Comparison of ENCODE assay signal across 10 cellular contexts in the genomic region with DNA sequence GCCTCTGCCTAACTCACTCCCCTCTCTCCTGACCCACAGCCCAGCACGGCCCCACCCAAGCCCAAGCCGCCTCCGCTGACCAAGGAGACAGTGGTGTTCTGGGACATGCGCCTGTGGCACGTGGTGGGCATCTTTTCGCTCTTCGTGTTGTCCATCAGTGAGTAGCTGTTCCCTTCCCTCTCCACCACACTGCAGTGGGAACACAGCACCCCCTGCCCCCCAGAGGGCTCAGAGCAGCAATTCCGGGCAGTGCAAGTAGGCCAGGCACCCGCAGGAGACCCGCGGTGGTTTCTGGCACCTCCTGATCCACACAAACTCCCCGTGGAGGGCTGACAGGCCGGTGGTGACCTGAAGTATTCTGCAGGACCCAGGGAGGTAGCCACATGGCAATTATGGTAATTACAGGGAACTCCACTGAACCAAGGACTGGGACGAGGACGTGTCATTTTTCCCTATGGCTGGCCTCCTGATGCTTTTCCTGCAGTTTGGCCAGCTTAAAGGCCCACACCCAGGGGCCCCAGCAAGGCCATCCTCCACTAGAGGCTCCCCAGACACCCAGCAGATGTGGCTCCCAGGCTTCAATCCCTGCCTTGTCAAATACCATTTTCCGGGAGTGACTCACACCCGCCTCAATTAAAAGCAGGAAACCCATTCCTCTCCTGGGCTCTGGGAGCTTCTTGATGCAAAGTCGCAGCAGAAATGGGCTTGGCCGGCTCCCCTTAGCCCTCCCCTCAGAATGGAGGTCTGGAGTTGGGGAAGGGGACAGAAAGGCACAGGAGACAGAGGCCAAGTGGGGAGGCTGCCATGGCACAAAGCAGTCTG. TPM values are rescaled to one million over a fixed set of nuclear protein-coding genes. Genes with fewer than 3 reads are reported as not detected.
DNase-seq lines count a peak whose midpoint lies in the region; ATAC-seq and TF ChIP-seq lines count a peak whose summit lies in the region.
"Had no signal": no experiment of that assay in that cellular context is flagged by ENCODE, and none has a peak within 500 bp of the region (broad histone marks: within the 10 kb centered on the region; RNA-seq: fewer than 3 reads in every experiment).

No MANE protein-coding gene starts in this region.

- no peaks in the 10 kb centered on the region for H3K27me3 ChIP-seq in HCT116 (ENCODE audit: insufficient read depth, low read length)
- H3K27me3 ChIP-seq in colonic mucosa: peaks cover 10% of the 10 kb centered on the region
- peaks cover 5% of the 10 kb centered on the region for H3K27me3 ChIP-seq in effector memory CD4-positive, alpha-beta T cell (replicated peaks; ENCODE audit: control insufficient read depth, insufficient read depth, low read length, poor library complexity, severe bottlenecking)

- H3K4me3 Mint-ChIP-seq in mesothelial cell of epicardium: no peak overlapping the region
- H3K4me3 Mint-ChIP-seq: activated naive CD8-positive, alpha-beta T cell had no signal

- H3K27ac ChIP-seq in HCT116 (ENCODE audit: low read depth, low read length) (no peak overlapping the region), colonic mucosa (no peak overlapping the region)
- no peak overlapping the region for H3K27ac ChIP-seq in effector memory CD4-positive, alpha-beta T cell (ENCODE audit: insufficient read depth, low read length, poor library complexity, severe bottlenecking)
- H3K27ac ChIP-seq: neutrophil had no signal

- H3K4me1 ChIP-seq in HCT116 (ENCODE audit: control insufficient read depth in 1 of 2, insufficient read depth in 2 of 2, low read length in 2 of 2) (peaks cover 7 to 15% of the 10 kb centered on the region in 2 experiments; a peak in 3 of 4 replicates), colonic mucosa (no peaks in the 10 kb centered on the region)
- H3K4me1 ChIP-seq in effector memory CD4-positive, alpha-beta T cell (ENCODE audit: control insufficient read depth, insufficient read depth, low read length, poor library complexity, severe bottlenecking): peaks cover 6% of the 10 kb centered on the region

- peak overlapping the region; percentile 47 for H3K27ac Mint-ChIP-seq in mesothelial cell of epicardium
- H3K27ac Mint-ChIP-seq: activated naive CD8-positive, alpha-beta T cell had no signal

- no peak overlapping the region for H2AFZ ChIP-seq in HCT116 (ENCODE audit: low read depth, low read length, poor library complexity, severe bottlenecking)

- CTCF ChIA-PET in HCT116 (lab: Charles Lee): interaction anchor here (1.0 to 1.3 kb wide), 5 partner anchors 9 to 204 kb away, joined by 3 to 7 read pairs (median 3); no protein-coding TSS in a partner anchor

- no peaks in the 10 kb centered on the region for H3K9me2 ChIP-seq in HCT116 (ENCODE audit: insufficient read depth)

- RAD21 ChIA-PET in HCT116 (lab: Charles Lee; ENCODE audit: low non-redundant PET in 1 of 2, low total read pairs in 2 of 2, uncharacterized antibody in 2 of 2, unreplicated experiment in 2 of 2): interaction anchor here in 1 of 2 experiments (0.8 kb wide), 1 partner anchor 204 kb away, joined by 3 read pairs; no protein-coding TSS in a partner anchor

- TF ChIP-seq POLR2A in HCT116 (IDR thresholded peaks at IDR 0.05; ENCODE audit: borderline replicate concordance, extremely low read depth, insufficient read depth, insufficient read length): no peak

- DNase-seq in COLO668 (lab: John Stamatoyannopoulos, UW; ENCODE audit: unreplicated experiment) (peak; percentile 12), HCT116 (ENCODE audit: low read depth, low spot score) (no peak), colonic mucosa (peak; percentile 51), mesothelial cell of epicardium (ENCODE audit: low spot score in 2 of 2, unreplicated experiment in 2 of 2) (no peak), OCI-M2 (lab: John Stamatoyannopoulos, UW; ENCODE audit: unreplicated experiment) (no peak)
- no peak for DNase-seq in effector memory CD4-positive, alpha-beta T cell
- no peak for DNase-seq in activated naive CD4-positive, alpha-beta T cell treated with Interleukin-2 at 50 U/mL for 16 hours

- H3K4me1 Mint-ChIP-seq in mesothelial cell of epicardium: peaks cover 16% of the 10 kb centered on the region

- peak; percentile 33; the same call in 1 of the 2 replicates for ATAC-seq in HCT116

- peaks cover 24% of the 10 kb centered on the region for H3K27me3 Mint-ChIP-seq in mesothelial cell of epicardium (ENCODE audit: low read depth)
- H3K27me3 Mint-ChIP-seq: activated naive CD8-positive, alpha-beta T cell had no signal

- H4K20me1 ChIP-seq in HCT116 (ENCODE audit: insufficient read depth): no peaks in the 10 kb centered on the region

- peak overlapping the region; percentile 23 for H3K4me2 ChIP-seq in HCT116 (ENCODE audit: low read length)

- BruUV-seq in HCT116 (replicated peaks; lab: Mats Ljungman, UMichigan): no TSS peak

- intact Hi-C loops in HCT116 (cut with micrococcal nuclease) (loop anchor here (1.0 to 10.0 kb wide), 6 partner anchors 189 to 1079 kb away; a partner anchor contains a TSS), colonic mucosa (cut with DNase I) (loop anchor here (2.0 to 10.0 kb wide), 3 partner anchors 189 to 619 kb away; no protein-coding TSS in a partner anchor)

- no peaks in the 10 kb centered on the region for H3K36me3 ChIP-seq in HCT116 (ENCODE audit: control insufficient read depth in 1 of 2, insufficient read depth in 2 of 2, low read length in 2 of 2)
- H3K36me3 ChIP-seq in colonic mucosa: no peaks in the 10 kb centered on the region
- no peaks in the 10 kb centered on the region for H3K36me3 ChIP-seq in effector memory CD4-positive, alpha-beta T cell (ENCODE audit: control insufficient read depth, insufficient read depth, low read length)
- H3K36me3 ChIP-seq: neutrophil had no signal

- no peak overlapping the region for H3K9ac ChIP-seq in HCT116 (ENCODE audit: low read length)
- no peak overlapping the region for H3K9ac ChIP-seq in colonic mucosa (ENCODE audit: low read depth in 2 of 2, low read length in 2 of 2)

- no peaks in the 10 kb centered on the region for H3K9me3 ChIP-seq in HCT116 (ENCODE audit: control insufficient read depth in 1 of 2, insufficient read depth in 1 of 2, low read depth in 1 of 2, low read length in 2 of 2)
- no peaks in the 10 kb centered on the region for H3K9me3 ChIP-seq in colonic mucosa
- H3K9me3 ChIP-seq in effector memory CD4-positive, alpha-beta T cell (ENCODE audit: control insufficient read depth, low read length): no peaks in the 10 kb centered on the region
- H3K9me3 ChIP-seq: neutrophil had no signal

- no peaks in the 10 kb centered on the region for H3K79me2 ChIP-seq in HCT116 (ENCODE audit: insufficient read depth, low read length)

- POLR2A ChIA-PET in HCT116 (lab: Charles Lee): no interaction called here

- TF ChIP-seq CTCF in HCT116 (IDR thresholded peaks at IDR 0.05 in 2 of 3, conservative IDR thresholded peaks at IDR 0.05 in 1 of 3; ENCODE audit: borderline replicate concordance in 1 of 3, insufficient read depth in 1 of 3, low read depth in 2 of 3, low read length in 2 of 3) (peak in 1 of 3 experiments; percentile 7; a peak in 1 of 6 replicates), colonic mucosa (IDR thresholded peaks at IDR 0.05) (no peak), mesothelial cell of epicardium (IDR thresholded peaks at IDR 0.05; ENCODE audit: unreplicated experiment) (no peak)

- H3K36me3 Mint-ChIP-seq in mesothelial cell of epicardium: no peaks in the 10 kb centered on the region
- H3K36me3 Mint-ChIP-seq: activated naive CD8-positive, alpha-beta T cell had no signal

- peak; percentile 42; the same call in 1 of the 2 replicates for TF ChIP-seq RAD21 in HCT116 (IDR thresholded peaks at IDR 0.05; ENCODE audit: low read depth)

- no peaks in the 10 kb centered on the region for H3K9me3 Mint-ChIP-seq in mesothelial cell of epicardium

- H3K4me3 ChIP-seq in HCT116 (replicated peaks in 1 of 2; ENCODE audit: low read depth in 1 of 2, low read length in 2 of 2): no peak overlapping the region
- no peak overlapping the region for H3K4me3 ChIP-seq in colonic mucosa
- no peak overlapping the region for H3K4me3 ChIP-seq in effector memory CD4-positive, alpha-beta T cell (ENCODE audit: insufficient read depth, low read depth, low read length, poor library complexity, severe bottlenecking)

TF ChIP-seq in HCT116, 20 proteins besides CTCF, POLR2A, EP300 and RAD21 (continues in another document):
- TF ChIP-seq EZH2 (IDR thresholded peaks at IDR 0.05) (no peak), JUND (IDR thresholded peaks at IDR 0.05) (no peak), CBX3 (IDR thresholded peaks at IDR 0.05; ENCODE audit: low read depth) (no peak), TCF7L2 (IDR thresholded peaks at IDR 0.05; ENCODE audit: borderline replicate concordance, extremely low read depth, insufficient read depth, insufficient read length) (no peak), ZNF274 (IDR thresholded peaks at IDR 0.05; ENCODE audit: low read depth, low read length) (no peak)
- TF ChIP-seq, protein P1, sequence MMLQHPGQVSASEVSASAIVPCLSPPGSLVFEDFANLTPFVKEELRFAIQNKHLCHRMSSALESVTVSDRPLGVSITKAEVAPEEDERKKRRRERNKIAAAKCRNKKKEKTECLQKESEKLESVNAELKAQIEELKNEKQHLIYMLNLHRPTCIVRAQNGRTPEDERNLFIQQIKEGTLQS (IDR thresholded peaks at IDR 0.05): no peak
- TF ChIP-seq, protein P2, sequence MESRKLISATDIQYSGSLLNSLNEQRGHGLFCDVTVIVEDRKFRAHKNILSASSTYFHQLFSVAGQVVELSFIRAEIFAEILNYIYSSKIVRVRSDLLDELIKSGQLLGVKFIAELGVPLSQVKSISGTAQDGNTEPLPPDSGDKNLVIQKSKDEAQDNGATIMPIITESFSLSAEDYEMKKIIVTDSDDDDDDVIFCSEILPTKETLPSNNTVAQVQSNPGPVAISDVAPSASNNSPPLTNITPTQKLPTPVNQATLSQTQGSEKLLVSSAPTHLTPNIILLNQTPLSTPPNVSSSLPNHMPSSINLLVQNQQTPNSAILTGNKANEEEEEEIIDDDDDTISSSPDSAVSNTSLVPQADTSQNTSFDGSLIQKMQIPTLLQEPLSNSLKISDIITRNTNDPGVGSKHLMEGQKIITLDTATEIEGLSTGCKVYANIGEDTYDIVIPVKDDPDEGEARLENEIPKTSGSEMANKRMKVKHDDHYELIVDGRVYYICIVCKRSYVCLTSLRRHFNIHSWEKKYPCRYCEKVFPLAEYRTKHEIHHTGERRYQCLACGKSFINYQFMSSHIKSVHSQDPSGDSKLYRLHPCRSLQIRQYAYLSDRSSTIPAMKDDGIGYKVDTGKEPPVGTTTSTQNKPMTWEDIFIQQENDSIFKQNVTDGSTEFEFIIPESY (IDR thresholded peaks at IDR 0.05; ENCODE audit: extremely low read depth, insufficient replicate concordance, low read length): no peak

RNA-seq across cellular contexts. Expression of a gene that starts 4.8 kb away (rescaled TPM):
- total RNA-seq in HCT116 (2021; ENCODE audit: unreplicated experiment): 0.74 TPM
- polyA plus RNA-seq in HCT116 (2012): 0.90 and 1.1 TPM in 2 replicates
- total RNA-seq in colonic mucosa: under 1 TPM in 1 of 2 donors, not detected in 1; 0.13 TPM
- 0.31 to 0.68 TPM (median 0.54 TPM) in 3 replicates for total RNA-seq in mesothelial cell of epicardium
- total RNA-seq: glomerular endothelial cell had no signal

RNA-seq across cellular contexts. Expression of a gene that starts 11.7 kb away (rescaled TPM):
- not detected for total RNA-seq in HCT116 (2021; ENCODE audit: unreplicated experiment)
- not detected in 2 replicates for polyA plus RNA-seq in HCT116 (2012)
- total RNA-seq in colonic mucosa: not detected
- 4.4 to 4.8 TPM (median 4.5 TPM) in 3 replicates for total RNA-seq in mesothelial cell of epicardium
- total RNA-seq: glomerular endothelial cell had no signal

RNA-seq across cellular contexts. Expression of a gene that starts 12.5 kb away (rescaled TPM):
- total RNA-seq in HCT116 (2021; ENCODE audit: unreplicated experiment) (16.4 TPM), colonic mucosa (10 to 100 TPM; 21.8 to 40.3 TPM), mesothelial cell of epicardium (6.2 to 7.1 TPM (median 6.8 TPM) in 3 replicates)
- polyA plus RNA-seq in HCT116 (2012): 20.6 and 24.1 TPM in 2 replicates

Comparison
In these comparisons a context has a peak if more than half of its experiments do, and no peak if none do; other contexts are left out.
1. DNase-seq: peak in COLO668 (single experiment) and colonic mucosa (single experiment); none in HCT116 (single experiment), mesothelial cell of epicardium (0 of 2), effector memory CD4-positive, alpha-beta T cell (0 of 3), OCI-M2 (single experiment) and activated naive CD4-positive, alpha-beta T cell treated with Interleukin-2 at 50 U/mL for 16 hours (single experiment).